Comparison of ENCODE assay signal across 8 cellular contexts in the genomic region with DNA sequence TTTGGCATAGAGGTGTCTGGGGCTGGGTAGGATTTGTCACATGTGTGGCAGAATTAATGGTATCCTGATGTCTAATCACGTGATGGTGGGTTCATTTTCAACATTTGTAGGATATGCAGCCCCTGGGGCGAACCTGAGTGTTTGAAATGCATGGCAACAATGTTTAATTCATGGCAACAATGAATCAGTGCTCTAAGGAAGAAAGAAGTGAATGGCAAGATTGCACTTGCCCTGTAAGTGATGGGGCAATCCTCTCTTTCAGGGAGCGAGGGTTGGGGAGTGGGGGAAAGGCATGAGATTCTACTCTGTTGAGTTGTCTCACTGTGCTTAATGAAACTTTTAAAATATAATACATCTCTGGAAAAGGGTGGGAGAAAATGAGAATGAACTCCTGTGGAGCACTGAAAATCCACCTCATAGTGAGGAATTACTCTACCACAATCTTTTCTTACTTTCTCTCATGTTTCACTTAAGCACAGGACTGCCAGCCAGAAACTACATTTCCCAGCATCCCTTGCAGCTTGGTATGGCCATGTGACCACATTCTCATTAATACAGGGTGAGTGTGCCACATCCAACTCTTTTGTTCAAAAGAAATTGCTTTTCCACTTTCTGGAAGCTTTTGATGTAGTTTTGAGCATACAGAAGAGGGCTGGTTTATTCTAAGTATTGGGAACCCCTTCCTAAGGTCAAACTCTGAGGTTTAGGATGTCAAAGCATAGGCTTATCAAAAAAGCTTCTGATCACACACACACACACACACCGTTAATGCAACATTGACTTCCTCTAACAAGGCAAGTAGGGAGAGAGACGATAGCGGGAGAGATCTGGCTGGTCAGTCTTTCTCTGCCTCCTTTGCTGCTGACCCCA.
A peak's percentile ranks its signal among the peaks of the same experiment; 100 is the strongest.
DNase-seq lines count a peak whose midpoint lies in the region; ATAC-seq, FAIRE-seq and TF ChIP-seq lines count a peak whose summit lies in the region.

No MANE protein-coding gene starts in this region.

- H3K4me1 Mint-ChIP-seq in glutamatergic neuron (ENCODE audit: low read depth, unreplicated experiment) = no peaks in the 10 kb centered on the region
- H3K4me1 Mint-ChIP-seq in activated T-helper 17 cell treated with anti-CD3 and anti-CD28 coated beads, Interleukin-2, amount 50 U/mL, for 72 hours = peaks cover 4% of the 10 kb centered on the region

- no peak overlapping the region for H3K4me3 ChIP-seq in foreskin fibroblast (ENCODE audit: low read depth in 1 of 2, low read length in 2 of 2)

- H3K27ac Mint-ChIP-seq in glutamatergic neuron (ENCODE audit: unreplicated experiment) = no peak overlapping the region
- H3K27ac Mint-ChIP-seq in activated T-helper 17 cell treated with anti-CD3 and anti-CD28 coated beads, Interleukin-2, amount 50 U/mL, for 72 hours = no peak overlapping the region

- peaks cover 4% of the 10 kb centered on the region for H3K9me3 Mint-ChIP-seq in glutamatergic neuron (ENCODE audit: unreplicated experiment)
- no peaks in the 10 kb centered on the region for H3K9me3 Mint-ChIP-seq in activated T-helper 17 cell treated with anti-CD3 and anti-CD28 coated beads, Interleukin-2, amount 50 U/mL, for 72 hours

- no peak overlapping the region for H3K4me3 Mint-ChIP-seq in glutamatergic neuron (ENCODE audit: unreplicated experiment)
- no peak overlapping the region for H3K4me3 Mint-ChIP-seq in activated T-helper 17 cell treated with anti-CD3 and anti-CD28 coated beads, Interleukin-2, amount 50 U/mL, for 72 hours

- ATAC-seq in activated T-helper 17 cell treated with anti-CD3 and anti-CD28 coated beads, Interleukin-2, amount 50 U/mL, for 72 hours (replicated peaks) = no peak
- no peak for ATAC-seq in left lobe of liver

- peak; percentile 7 for DNase-seq in A172 (ENCODE audit: low spot score)
- no peak for DNase-seq in GM18507 (ENCODE audit: extremely low spot score, insufficient read length, low read depth)
- peak; percentile 26 for DNase-seq in RPMI7951 (ENCODE audit: low read depth)
- peak; percentile 14 to 49 for DNase-seq in foreskin fibroblast
- no peak for DNase-seq in glutamatergic neuron
- DNase-seq in left lobe of liver (ENCODE audit: low spot score) = no peak
- DNase-seq in DMS153 (lab: John Stamatoyannopoulos, UW) = no peak

- peaks cover 3% of the 10 kb centered on the region for H3K27me3 Mint-ChIP-seq in glutamatergic neuron (ENCODE audit: unreplicated experiment)
- no peaks in the 10 kb centered on the region for H3K27me3 Mint-ChIP-seq in activated T-helper 17 cell treated with anti-CD3 and anti-CD28 coated beads, Interleukin-2, amount 50 U/mL, for 72 hours

- peak; percentile 21 for FAIRE-seq in GM18507 (lab: Jason Lieb, UNC)

- no peaks in the 10 kb centered on the region for H3K36me3 Mint-ChIP-seq in glutamatergic neuron (ENCODE audit: unreplicated experiment)
- no peaks in the 10 kb centered on the region for H3K36me3 Mint-ChIP-seq in activated T-helper 17 cell treated with anti-CD3 and anti-CD28 coated beads, Interleukin-2, amount 50 U/mL, for 72 hours (ENCODE audit: low read depth)

- TF ChIP-seq CTCF in foreskin fibroblast (IDR thresholded peaks at IDR 0.05; ENCODE audit: low read depth, low read length) = no peak
- no peak for TF ChIP-seq CTCF in glutamatergic neuron (IDR thresholded peaks at IDR 0.05; ENCODE audit: partially characterized antibody, unreplicated experiment)

Comparison
In these comparisons a context has a peak if more than half of its experiments do, and no peak if none do; other contexts are left out.
1. DNase-seq: peak in A172 (single experiment), RPMI7951 (single experiment) and foreskin fibroblast (2 of 2); none in GM18507 (single experiment), glutamatergic neuron (single experiment), left lobe of liver (single experiment) and DMS153 (single experiment).